In genomic region chr2:207937818-207938217, GRCh38 we compare ENCODE assay signal across 29 cellular contexts.
DNase-seq lines count a peak whose midpoint lies in the region; ATAC-seq, FAIRE-seq and TF ChIP-seq lines count a peak whose summit lies in the region.
"Had no signal": no experiment of that assay in that cellular context is flagged by ENCODE, and none has a peak within 500 bp of the region (broad histone marks: within the 10 kb centered on the region; RNA-seq: fewer than 3 reads in every experiment).

No MANE protein-coding gene starts in this region.

- H3K36me3 ChIP-seq in spleen, result peaks cover 0 to 23% (median 0%) of the 10 kb centered on the region in 6 donors
- H3K36me3 ChIP-seq: brain microvascular endothelial cell, transverse colon had no signal

- TF ChIP-seq CTCF in choroid plexus epithelial cell (conservative IDR thresholded peaks at IDR 0.05; ENCODE audit: low read depth, low read length), result no peak
- no peak for TF ChIP-seq CTCF in spleen (IDR thresholded peaks at IDR 0.05 in 8 of 11, conservative IDR thresholded peaks at IDR 0.05 in 3 of 11)

- WGBS in spleen, 5 donors, result 63 to 76% (median 67%) methylated on average over 2 of the region's 2 CpGs

- H3K4me3 ChIP-seq in choroid plexus epithelial cell (ENCODE audit: low read depth, low read length) (no peak overlapping the region), spleen (no peak overlapping the region)
- H3K4me3 ChIP-seq: transverse colon had no signal

- FAIRE-seq in GM18507 (lab: Jason Lieb, UNC) (peak; percentile 21), islet of Langerhans (lab: Jason Lieb, UNC) (peak; percentile 45)
- FAIRE-seq: colon had no signal

- H3K9me3 ChIP-seq in spleen, result no peaks in the 10 kb centered on the region
- H3K9me3 ChIP-seq: transverse colon had no signal

- H3K27ac ChIP-seq in spleen, result peak overlapping the region in 6 of 8 donors; percentile 12 to 43 (median 36)
- H3K27ac ChIP-seq: brain microvascular endothelial cell, VCaP had no signal

- intact Hi-C loops in spleen (cut with DNase I; ENCODE audit: low total_unique reads), result no loop called here

- no peak for TF ChIP-seq POLR2A in spleen (IDR thresholded peaks at IDR 0.05)

- H3K27me3 ChIP-seq in spleen (replicated peaks in 1 of 7), result no peaks in the 10 kb centered on the region
- H3K27me3 ChIP-seq: brain microvascular endothelial cell, transverse colon had no signal

- H3K4me1 ChIP-seq in spleen, result peaks cover 0 to 13% (median 2%) of the 10 kb centered on the region in 6 donors

- DNase-seq in GM18507 (ENCODE audit: extremely low spot score, insufficient read length, low read depth), result no peak
- peak; percentile 62 for DNase-seq in choroid plexus epithelial cell (ENCODE audit: low read depth)
- no peak for DNase-seq in spleen
- no peak for DNase-seq in C1 segment of cervical spinal cord (lab: John Stamatoyannopoulos, UW)
- no peak for DNase-seq in H4 (ENCODE audit: low spot score)
- DNase-seq: activated CD4-positive, alpha-beta T cell treated with anti-CD3 and anti-CD28 coated beads for 36 hours; activated CD8-positive, alpha-beta T cell treated with anti-CD3 and anti-CD28 coated beads, Interleukin-2, amount 10 ng/mL, durations not matched to agents 7 days and 5 days; activated naive CD4-positive, alpha-beta T cell treated with anti-CD3 and anti-CD28 coated beads, Interleukin-2, amount 10 ng/mL, durations not matched to agents 7 days and 5 days; amniotic stem cell; brain microvascular endothelial cell; effector CD8-positive, alpha-beta T cell; erythroblast; foreskin melanocyte; immature natural killer cell; midbrain; naive B cell; NCI-H1092; NCI-H187; NCI-H82; stimulated activated CD4-positive, alpha-beta T cell treated with anti-CD3 and anti-CD28 coated beads, Interleukin-15, amount 100 ng/mL, for 24 hours; stimulated activated CD4-positive, alpha-beta T cell treated with anti-CD3 and anti-CD28 coated beads, Interleukin-4, amount 100 ng/mL, for 4 hours; T1000; transverse colon had no signal

- ATAC-seq in HG02885 (IDR thresholded peaks at IDR 0.05; ENCODE audit: poor library complexity, unreplicated experiment), result no peak
- ATAC-seq: activated CD4-positive, alpha-beta T cell treated with anti-CD3 and anti-CD28 coated beads for 36 hours; activated CD8-positive, alpha-beta T cell treated with anti-CD3 and anti-CD28 coated beads, Interleukin-2, amount 10 ng/mL, durations not matched to agents 7 days and 5 days; activated T-helper 17 cell treated with anti-CD3 and anti-CD28 coated beads, Interleukin-2, amount 50 U/mL, for 72 hours; HCT116 had no signal
